ENCODE assay signal across 8 cellular contexts in the genomic region with DNA sequence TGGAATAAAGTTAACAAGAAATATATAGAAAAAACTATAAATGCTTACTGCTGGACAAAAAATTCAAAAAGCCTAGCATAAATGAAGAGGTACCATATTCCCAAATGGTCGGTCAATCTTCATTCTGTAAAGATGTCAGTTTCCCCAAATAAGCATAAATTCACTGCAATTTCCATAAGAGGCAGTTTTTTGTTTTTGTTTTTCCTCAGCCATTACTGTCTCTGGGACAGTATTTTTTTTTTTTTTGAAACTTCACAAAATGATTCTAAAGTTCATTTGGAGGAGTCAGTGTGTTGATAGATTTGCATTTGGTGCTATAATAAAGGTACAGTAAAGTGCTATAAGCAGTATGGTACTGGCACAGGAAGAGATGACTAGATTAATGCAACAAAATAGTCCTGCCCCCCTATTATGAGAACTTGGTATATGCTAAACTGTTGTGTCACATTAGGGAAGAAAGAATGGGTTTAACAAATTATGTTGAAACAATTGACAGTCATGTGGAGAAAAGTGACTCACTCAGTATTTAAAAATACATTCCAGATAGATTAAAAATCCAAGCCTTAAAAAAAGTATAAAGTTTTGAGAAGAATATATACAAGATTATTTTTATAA. TPM values are rescaled to one million over a fixed set of nuclear protein-coding genes. Genes with fewer than 3 reads are reported as not detected.
DNase-seq lines count a peak whose midpoint lies in the region; ATAC-seq, FAIRE-seq and TF ChIP-seq lines count a peak whose summit lies in the region.

No MANE protein-coding gene starts in this region.

- POLR2A ChIA-PET in A549 (lab: Yijun Ruan, JAX): interaction anchor here (0.8 to 8.1 kb wide), 6 partner anchors 7 to 155 kb away, joined by 4 to 75 read pairs (median 19); no protein-coding TSS in a partner anchor

- no peak overlapping the region for H3K18ac ChIP-seq in mesenchymal stem cell (ENCODE audit: low read depth in 1 of 2, low read length in 2 of 2)

- no peak overlapping the region for H3K23ac ChIP-seq in mesenchymal stem cell (ENCODE audit: low read length in 2 of 2)

- no peak overlapping the region for H3K4me3 ChIP-seq in A549
- no peak overlapping the region for H3K4me3 ChIP-seq in Karpas-422 (ENCODE audit: low read length)
- peak overlapping the region in 1 of 2 experiments; percentile 88 for H3K4me3 ChIP-seq in mesenchymal stem cell (ENCODE audit: insufficient read depth in 1 of 2, low read depth in 1 of 2, low read length in 2 of 2)

- no peak overlapping the region for H2AK5ac ChIP-seq in mesenchymal stem cell (ENCODE audit: low read length, severe bottlenecking)

- no peak overlapping the region for H4K91ac ChIP-seq in mesenchymal stem cell (ENCODE audit: low read length)

- peak in 1 of 2 experiments; percentile 39; a peak in 1 of 5 replicates for TF ChIP-seq EP300 in A549 (IDR thresholded peaks at IDR 0.05)

- H3K36me3 ChIP-seq in Karpas-422 (ENCODE audit: insufficient read depth, low read length): peaks cover 7% of the 10 kb centered on the region
- peaks cover 3 to 18% of the 10 kb centered on the region in 2 experiments for H3K36me3 ChIP-seq in mesenchymal stem cell (ENCODE audit: control insufficient read depth in 1 of 2, insufficient read depth in 2 of 2, low read depth in 1 of 2, low read length in 2 of 2)

- TF ChIP-seq CTCF in A549 (IDR thresholded peaks at IDR 0.05) (no peak), brain (conservative IDR thresholded peaks at IDR 0.05) (no peak)

- H3K9me2 ChIP-seq in Karpas-422 (replicated peaks; ENCODE audit: insufficient read depth, low read length): no peaks in the 10 kb centered on the region

- H3K79me2 ChIP-seq in Karpas-422 (ENCODE audit: low read length): peaks cover 10% of the 10 kb centered on the region

- no peaks in the 10 kb centered on the region for H3K27me3 ChIP-seq in Karpas-422 (ENCODE audit: low read length)
- no peaks in the 10 kb centered on the region for H3K27me3 ChIP-seq in mesenchymal stem cell (ENCODE audit: control insufficient read depth in 1 of 2, insufficient read depth in 1 of 2, low read length in 2 of 2)

- H3K9me3 Mint-ChIP-seq in brain: peaks cover 0 to 6% (median 0%) of the 10 kb centered on the region in 5 experiments

- H2BK12ac ChIP-seq in mesenchymal stem cell (ENCODE audit: low read length in 2 of 2): no peak overlapping the region

- peak overlapping the region; percentile 97 to 99 for H3K27ac ChIP-seq in A549
- no peak overlapping the region for H3K27ac ChIP-seq in Karpas-422 (ENCODE audit: low read length)
- H3K27ac ChIP-seq in mesenchymal stem cell (ENCODE audit: low read length, poor library complexity, severe bottlenecking): peak overlapping the region; percentile 14

- H3K4me2 ChIP-seq in A549: peak overlapping the region; percentile 83
- no peak overlapping the region for H3K4me2 ChIP-seq in Karpas-422 (ENCODE audit: low read depth, low read length, poor library complexity, severe bottlenecking)
- H3K4me2 ChIP-seq in mesenchymal stem cell (ENCODE audit: low read length, poor library complexity, severe bottlenecking): no peak overlapping the region

- ATAC-seq in A549: no peak

- no peak overlapping the region for H4K8ac ChIP-seq in mesenchymal stem cell (ENCODE audit: low read length)

- H2BK15ac ChIP-seq in mesenchymal stem cell (ENCODE audit: low read depth, poor library complexity, severe bottlenecking): no peak overlapping the region

- H2BK120ac ChIP-seq in mesenchymal stem cell (ENCODE audit: low read depth, low read length): no peak overlapping the region

- H3K79me1 ChIP-seq in mesenchymal stem cell (replicated peaks; ENCODE audit: low read length, poor library complexity, severe bottlenecking): peaks cover 5% of the 10 kb centered on the region

- TF ChIP-seq POLR2A in A549 (IDR thresholded peaks at IDR 0.05; ENCODE audit: low read length): no peak

- no peak overlapping the region for H3K4ac ChIP-seq in mesenchymal stem cell (ENCODE audit: low read depth in 1 of 2, low read length in 2 of 2)

- WGBS in A549 (ENCODE audit: missing lambda C conversion rate): 88% methylated on average over 1 of the region's 1 CpG
- 100% methylated on average over 1 of the region's 1 CpG for WGBS in mesenchymal stem cell

- H3K4me1 ChIP-seq in A549 (peaks cover 63% of the 10 kb centered on the region), Karpas-422 (ENCODE audit: low read length) (peaks cover 49% of the 10 kb centered on the region), mesenchymal stem cell (ENCODE audit: control insufficient read depth, insufficient read depth, low read depth, low read length) (peaks cover 31% of the 10 kb centered on the region)

- TF ChIP-seq RAD21 in A549 (conservative IDR thresholded peaks at IDR 0.05 in 1 of 2, IDR thresholded peaks at IDR 0.05 in 1 of 2): no peak

- H3K9ac ChIP-seq in Karpas-422 (ENCODE audit: low read length) (no peak overlapping the region), mesenchymal stem cell (ENCODE audit: low read length) (peak overlapping the region; percentile 94)

- no peak overlapping the region for H2BK5ac ChIP-seq in mesenchymal stem cell (ENCODE audit: low read depth, low read length, poor library complexity, severe bottlenecking)

- H3K9me3 ChIP-seq in A549: no peaks in the 10 kb centered on the region
- H3K9me3 ChIP-seq in Karpas-422 (ENCODE audit: low read length): no peaks in the 10 kb centered on the region
- no peaks in the 10 kb centered on the region for H3K9me3 ChIP-seq in mesenchymal stem cell (ENCODE audit: control insufficient read depth, low read length)

- peaks cover 18% of the 10 kb centered on the region for H3K36me3 Mint-ChIP-seq in brain

- H3K4me3 Mint-ChIP-seq in brain: peak overlapping the region in 4 of 5 experiments; percentile 11 to 64 (median 50)

- peaks cover 73% of the 10 kb centered on the region for H3K4me1 Mint-ChIP-seq in brain

- H3K14ac ChIP-seq in mesenchymal stem cell (ENCODE audit: low read length in 2 of 2): no peak overlapping the region

- H2AFZ ChIP-seq in Karpas-422 (ENCODE audit: low read length) (no peak overlapping the region), mesenchymal stem cell (ENCODE audit: low read depth, low read length) (no peak overlapping the region)

- CTCF ChIA-PET in A549 (lab: Yijun Ruan, JAX): interaction anchor here (0.6 to 12.9 kb wide), 11 partner anchors 22 to 173 kb away, joined by 3 to 92 read pairs (median 4); no protein-coding TSS in a partner anchor

- H3K27ac Mint-ChIP-seq in brain: peak overlapping the region; percentile 23 to 100 (median 95)

- peaks cover 2% of the 10 kb centered on the region for H3K27me3 Mint-ChIP-seq in brain

- no peak for FAIRE-seq in A549 (lab: Jason Lieb, UNC)

- peaks cover 20% of the 10 kb centered on the region for H4K20me1 ChIP-seq in Karpas-422 (ENCODE audit: insufficient read depth, low read depth, low read length)

- DNase-seq in A549 (ENCODE audit: low read depth in 1 of 2, low spot score in 1 of 2) (peak in 1 of 2 experiments; percentile 57), Karpas-422 (peak; percentile 51), mesenchymal stem cell (peak; percentile 86), COR-L47 (lab: John Stamatoyannopoulos, UW) (no peak), NCI-H1417 (lab: John Stamatoyannopoulos, UW) (no peak), NK-92 (lab: John Stamatoyannopoulos, UW; ENCODE audit: unreplicated experiment) (no peak), retina (no peak)

TF ChIP-seq in A549, 52 proteins besides CTCF, POLR2A, EP300 and RAD21 (continues in another document):
- TF ChIP-seq KDM5A (IDR thresholded peaks at IDR 0.05): no peak
- TF ChIP-seq USF2 (IDR thresholded peaks at IDR 0.05): peak; percentile 45; the same call in 1 of the 2 replicates
- TF ChIP-seq, protein P1, sequence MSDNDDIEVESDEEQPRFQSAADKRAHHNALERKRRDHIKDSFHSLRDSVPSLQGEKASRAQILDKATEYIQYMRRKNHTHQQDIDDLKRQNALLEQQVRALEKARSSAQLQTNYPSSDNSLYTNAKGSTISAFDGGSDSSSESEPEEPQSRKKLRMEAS (IDR thresholded peaks at IDR 0.05): no peak

RNA-seq across cellular contexts. Expression of gene FTH1, which starts 2.5 kb away (rescaled TPM):
- 2,791 and 4,959 TPM in 2 replicates for polyA plus RNA-seq in A549 (2011; rRNA removed)
- polyA plus RNA-seq in A549 (2012; cell fraction: cytosol; rRNA removed): 6,916 and 9,060 TPM in 2 replicates
- 2,875 and 3,583 TPM in 2 replicates for polyA plus RNA-seq in A549 (2012; cell fraction: nucleus; rRNA removed)
- 12,354 to 13,747 TPM (median 12,799 TPM) in 3 replicates for polyA plus RNA-seq in A549 (2017; fragmentation: RNase III; extraction: RNeasy Plus Mini Kit Qiagen cat#74134 plus additional on column Dnase treatment)
- polyA minus RNA-seq in A549 (2011; rRNA and poly(A)+ RNA removed): 2,337 and 2,680 TPM in 2 replicates
- total RNA-seq in Karpas-422 (2014; rRNA removed; shearing (Covaris generic); ENCODE audit: low replicate concordance): 209 and 392 TPM in 2 replicates
- polyA plus RNA-seq in brain (ENCODE audit: insufficient read depth, low read depth, low replicate concordance): 7,408 TPM
- polyA plus RNA-seq in mesenchymal stem cell (2013, experiment 1 of 2): 3,841 TPM
- 3,893 TPM for polyA plus RNA-seq in mesenchymal stem cell (2013, experiment 2 of 2)

RNA-seq across cellular contexts. Expression of gene BEST1, which starts 19.8 kb away (rescaled TPM):
- polyA plus RNA-seq in A549 (2011; rRNA removed): 1.2 and 1.5 TPM in 2 replicates
- polyA plus RNA-seq in A549 (2012; cell fraction: cytosol; rRNA removed): 0.23 and 0.29 TPM in 2 replicates
- polyA plus RNA-seq in A549 (2012; cell fraction: nucleus; rRNA removed): 0.22 and 0.32 TPM in 2 replicates
- polyA plus RNA-seq in A549 (2017; fragmentation: RNase III; extraction: RNeasy Plus Mini Kit Qiagen cat#74134 plus additional on column Dnase treatment): 0.98 to 2.1 TPM (median 1.9 TPM) in 3 replicates
- 2.0 and 2.2 TPM in 2 replicates for polyA minus RNA-seq in A549 (2011; rRNA and poly(A)+ RNA removed)
- total RNA-seq in Karpas-422 (2014; rRNA removed; shearing (Covaris generic); ENCODE audit: low replicate concordance): 1.7 and 1.9 TPM in 2 replicates
- polyA plus RNA-seq in brain (ENCODE audit: insufficient read depth, low read depth, low replicate concordance): 12.1 TPM
- 2.9 TPM for polyA plus RNA-seq in mesenchymal stem cell (2013, experiment 1 of 2)
- 2.6 TPM for polyA plus RNA-seq in mesenchymal stem cell (2013, experiment 2 of 2)

RNA-seq across cellular contexts. Expression of gene RAB3IL1, which starts 52.6 kb away (rescaled TPM):
- polyA plus RNA-seq in A549 (2011; rRNA removed) (3.8 and 5.8 TPM in 2 replicates), A549 (2017; fragmentation: RNase III; extraction: RNeasy Plus Mini Kit Qiagen cat#74134 plus additional on column Dnase treatment) (5.0 to 6.6 TPM (median 6.2 TPM) in 3 replicates), brain (ENCODE audit: insufficient read depth, low read depth, low replicate concordance) (5.9 TPM)
- polyA plus RNA-seq in A549 (2012; cell fraction: cytosol; rRNA removed): 8.7 and 11.4 TPM in 2 replicates
- 10.1 and 10.9 TPM in 2 replicates for polyA plus RNA-seq in A549 (2012; cell fraction: nucleus; rRNA removed)
- 2.6 and 4.4 TPM in 2 replicates for polyA minus RNA-seq in A549 (2011; rRNA and poly(A)+ RNA removed)
- not detected in 2 replicates for total RNA-seq in Karpas-422 (2014; rRNA removed; shearing (Covaris generic); ENCODE audit: low replicate concordance)
- polyA plus RNA-seq in mesenchymal stem cell (2013, experiment 1 of 2): 10.9 TPM
- polyA plus RNA-seq in mesenchymal stem cell (2013, experiment 2 of 2): 10.4 TPM

Comparison
In these comparisons a context has a peak if more than half of its experiments do, and no peak if none do; other contexts are left out.
1. DNase-seq: peak in Karpas-422 (single experiment) and mesenchymal stem cell (single experiment); none in COR-L47 (single experiment), NCI-H1417 (0 of 3), NK-92 (single experiment) and retina (single experiment).